In the genomic region with DNA sequence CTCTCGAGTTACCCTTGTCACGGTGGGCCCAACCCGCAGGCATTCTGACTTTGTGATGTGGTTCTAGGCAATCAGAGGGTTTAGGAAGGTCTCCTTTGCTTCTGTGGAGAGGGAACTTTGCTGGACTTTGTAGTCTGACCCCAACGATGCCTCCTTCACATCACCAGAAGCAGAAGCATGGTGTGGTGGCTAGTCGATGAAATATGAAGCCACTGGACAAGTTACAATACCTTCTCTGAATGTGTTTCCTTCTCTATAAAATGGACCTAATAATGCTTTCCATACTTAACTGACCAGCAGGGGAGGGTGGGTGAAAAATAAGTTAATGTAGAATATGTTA, we compare ENCODE assay signal across 8 cellular contexts. TPM values are rescaled to one million over a fixed set of nuclear protein-coding genes. Genes with fewer than 3 reads are reported as not detected.
A peak's percentile ranks its signal among the peaks of the same experiment; 100 is the strongest.
DNase-seq lines count a peak whose midpoint lies in the region; ATAC-seq and TF ChIP-seq lines count a peak whose summit lies in the region.

No MANE protein-coding gene starts in this region.

- peaks cover 8% of the 10 kb centered on the region; the same call in 1 of the 2 replicates for H3K79me2 ChIP-seq in DND-41 (ENCODE audit: insufficient read depth, low read length)
- peaks cover 2% of the 10 kb centered on the region for H3K79me2 ChIP-seq in trophoblast cell (ENCODE audit: control insufficient read depth, insufficient read depth, low read length, poor library complexity)

- H2BK12ac ChIP-seq in trophoblast cell (ENCODE audit: low read length) = no peak overlapping the region

- H2AK5ac ChIP-seq in trophoblast cell (ENCODE audit: low read length) = no peak overlapping the region

- no peak overlapping the region for H3K14ac ChIP-seq in trophoblast cell (ENCODE audit: low read length)

- H3K27me3 ChIP-seq in DND-41 (ENCODE audit: insufficient read depth, low read length, poor library complexity) (no peaks in the 10 kb centered on the region), gastroesophageal sphincter (no peaks in the 10 kb centered on the region), trophoblast cell (ENCODE audit: insufficient read depth, low read length) (no peaks in the 10 kb centered on the region)

- H3K23ac ChIP-seq in trophoblast cell (ENCODE audit: low read length) = no peak overlapping the region

- no peaks in the 10 kb centered on the region for H3K36me3 ChIP-seq in DND-41 (ENCODE audit: insufficient read depth, low read length)
- no peaks in the 10 kb centered on the region for H3K36me3 ChIP-seq in gastroesophageal sphincter
- H3K36me3 ChIP-seq in trophoblast cell (ENCODE audit: control insufficient read depth in 1 of 2, insufficient read depth in 2 of 2, low read length in 2 of 2) = no peaks in the 10 kb centered on the region

- H4K12ac ChIP-seq in trophoblast cell (ENCODE audit: low read depth, low read length) = no peak overlapping the region

- H3K9me3 ChIP-seq in DND-41 (ENCODE audit: insufficient read depth, low read length, severe bottlenecking) (peaks cover 8% of the 10 kb centered on the region), gastroesophageal sphincter (no peaks in the 10 kb centered on the region), trophoblast cell (ENCODE audit: insufficient read depth, low read depth, low read length) (peaks cover 3% of the 10 kb centered on the region)

- H3K18ac ChIP-seq in trophoblast cell (ENCODE audit: low read length) = no peak overlapping the region

- 0 to 19% methylated on average over 2 of the region's 5 CpGs for WGBS in gastroesophageal sphincter (ENCODE audit: low coverage in 1 of 2), 2 donors
- no CpG with 5 or more reads among the region's 5 CpGs for WGBS in trophoblast cell (ENCODE audit: extremely low coverage, insufficient coverage, insufficient read length)

- no peak for TF ChIP-seq EP300 in gastroesophageal sphincter (IDR thresholded peaks at IDR 0.05)

- H4K8ac ChIP-seq in trophoblast cell (ENCODE audit: low read depth, low read length) = peak overlapping the region; percentile 51

- no peaks in the 10 kb centered on the region for H3K79me1 ChIP-seq in trophoblast cell (ENCODE audit: low read length)

- no peak overlapping the region for H2BK5ac ChIP-seq in trophoblast cell (ENCODE audit: low read depth, low read length, poor library complexity)

- H4K20me1 ChIP-seq in DND-41 (ENCODE audit: insufficient read depth, low read length) = no peaks in the 10 kb centered on the region

- DNase-seq in DND-41 = no peak
- no peak for DNase-seq in trophoblast cell
- no peak for DNase-seq in NCI-H1092 (lab: John Stamatoyannopoulos, UW)
- DNase-seq in DMS153 treated with DMSO at 0.1 percent for 48 hours (lab: John Stamatoyannopoulos, UW; ENCODE audit: unreplicated experiment) = no peak

- H3K4me2 ChIP-seq in DND-41 (ENCODE audit: insufficient read depth, low read length) (peak overlapping the region; percentile 88), trophoblast cell (ENCODE audit: low read length) (peak overlapping the region; percentile 86)

- no peak for TF ChIP-seq POLR2A in gastroesophageal sphincter (IDR thresholded peaks at IDR 0.05)

- H3K27ac ChIP-seq in DND-41 (ENCODE audit: low read length) (peak overlapping the region; percentile 85), gastroesophageal sphincter (peak overlapping the region in 3 of 4 donors; percentile 18 to 55 (median 55)), trophoblast cell (ENCODE audit: low read depth, low read length) (no peak overlapping the region)

- no peak overlapping the region for H4K91ac ChIP-seq in trophoblast cell (ENCODE audit: low read depth, low read length)

- H3K4ac ChIP-seq in trophoblast cell (ENCODE audit: low read depth, low read length) = no peak overlapping the region

- H3K4me3 ChIP-seq in DND-41 (ENCODE audit: low read depth in 1 of 2, low read length in 2 of 2) (peak overlapping the region; percentile 58 to 92), gastroesophageal sphincter (peak overlapping the region; percentile 62 to 84), trophoblast cell (ENCODE audit: low read depth, low read length) (peak overlapping the region; percentile 80)

- peak overlapping the region; percentile 97 for H2AFZ ChIP-seq in DND-41 (ENCODE audit: low read depth, low read length)
- H2AFZ ChIP-seq in trophoblast cell (ENCODE audit: insufficient read depth, low read length, poor library complexity) = peak overlapping the region; percentile 92

- H3K9ac ChIP-seq in DND-41 (ENCODE audit: low read depth, low read length) (peak overlapping the region; percentile 78), trophoblast cell (ENCODE audit: low read length) (peak overlapping the region; percentile 1)

- TF ChIP-seq CTCF in DND-41 (IDR thresholded peaks at IDR 0.05; ENCODE audit: borderline replicate concordance, extremely low read depth, low read length, poor library complexity, severe bottlenecking) = no peak
- TF ChIP-seq CTCF in gastroesophageal sphincter (IDR thresholded peaks at IDR 0.05) = no peak

- H3K4me1 ChIP-seq in DND-41 (ENCODE audit: insufficient read depth, low read length) (peaks cover 36% of the 10 kb centered on the region), gastroesophageal sphincter (peaks cover 0 to 17% (median 6%) of the 10 kb centered on the region in 3 donors), trophoblast cell (ENCODE audit: control insufficient read depth in 1 of 2, insufficient read depth in 2 of 2, low read length in 2 of 2) (peaks cover 2 to 5% of the 10 kb centered on the region in 2 experiments)

- H2BK120ac ChIP-seq in trophoblast cell (ENCODE audit: insufficient read depth, low read length, poor library complexity) = no peak overlapping the region

- ATAC-seq in DND-41 (ENCODE audit: insufficient read depth, low read depth) (no peak), SK-N-SH treated with all-trans-retinoic acid at 6 μM for 48 hours (peak; percentile 40), gastroesophageal sphincter (peak; percentile 2), GM18861 (IDR thresholded peaks at IDR 0.05; ENCODE audit: unreplicated experiment) (no peak), GM18502 (IDR thresholded peaks at IDR 0.05; ENCODE audit: poor library complexity, unreplicated experiment) (no peak)

TF ChIP-seq in SK-N-SH treated with all-trans-retinoic acid at 6 μM for 48 hours, 23 proteins besides CTCF, POLR2A, EP300 and RAD21 (continues in another document):
- TF ChIP-seq, protein P1, sequence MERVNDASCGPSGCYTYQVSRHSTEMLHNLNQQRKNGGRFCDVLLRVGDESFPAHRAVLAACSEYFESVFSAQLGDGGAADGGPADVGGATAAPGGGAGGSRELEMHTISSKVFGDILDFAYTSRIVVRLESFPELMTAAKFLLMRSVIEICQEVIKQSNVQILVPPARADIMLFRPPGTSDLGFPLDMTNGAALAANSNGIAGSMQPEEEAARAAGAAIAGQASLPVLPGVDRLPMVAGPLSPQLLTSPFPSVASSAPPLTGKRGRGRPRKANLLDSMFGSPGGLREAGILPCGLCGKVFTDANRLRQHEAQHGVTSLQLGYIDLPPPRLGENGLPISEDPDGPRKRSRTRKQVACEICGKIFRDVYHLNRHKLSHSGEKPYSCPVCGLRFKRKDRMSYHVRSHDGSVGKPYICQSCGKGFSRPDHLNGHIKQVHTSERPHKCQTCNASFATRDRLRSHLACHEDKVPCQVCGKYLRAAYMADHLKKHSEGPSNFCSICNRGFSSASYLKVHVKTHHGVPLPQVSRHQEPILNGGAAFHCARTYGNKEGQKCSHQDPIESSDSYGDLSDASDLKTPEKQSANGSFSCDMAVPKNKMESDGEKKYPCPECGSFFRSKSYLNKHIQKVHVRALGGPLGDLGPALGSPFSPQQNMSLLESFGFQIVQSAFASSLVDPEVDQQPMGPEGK (CRISPR knock-in tag; IDR thresholded peaks at IDR 0.05; ENCODE audit: borderline replicate concordance) = no peak
- TF ChIP-seq ZNF8 (CRISPR knock-in tag; IDR thresholded peaks at IDR 0.05) (no peak), CSDC2 (CRISPR knock-in tag; IDR thresholded peaks at IDR 0.05) (no peak), ZFP3 (CRISPR knock-in tag; IDR thresholded peaks at IDR 0.05) (no peak), SNAI2 (CRISPR knock-in tag; IDR thresholded peaks at IDR 0.05) (no peak), TCF4 (CRISPR knock-in tag; IDR thresholded peaks at IDR 0.05; ENCODE audit: borderline replicate concordance) (no peak), ESRRG (CRISPR knock-in tag; IDR thresholded peaks at IDR 0.05) (no peak), GLIS3 (CRISPR knock-in tag; IDR thresholded peaks at IDR 0.05) (no peak), TOX (CRISPR knock-in tag; IDR thresholded peaks at IDR 0.05; ENCODE audit: borderline replicate concordance) (no peak), ZFP30 (CRISPR knock-in tag; IDR thresholded peaks at IDR 0.05) (no peak)
- TF ChIP-seq, protein P2, sequence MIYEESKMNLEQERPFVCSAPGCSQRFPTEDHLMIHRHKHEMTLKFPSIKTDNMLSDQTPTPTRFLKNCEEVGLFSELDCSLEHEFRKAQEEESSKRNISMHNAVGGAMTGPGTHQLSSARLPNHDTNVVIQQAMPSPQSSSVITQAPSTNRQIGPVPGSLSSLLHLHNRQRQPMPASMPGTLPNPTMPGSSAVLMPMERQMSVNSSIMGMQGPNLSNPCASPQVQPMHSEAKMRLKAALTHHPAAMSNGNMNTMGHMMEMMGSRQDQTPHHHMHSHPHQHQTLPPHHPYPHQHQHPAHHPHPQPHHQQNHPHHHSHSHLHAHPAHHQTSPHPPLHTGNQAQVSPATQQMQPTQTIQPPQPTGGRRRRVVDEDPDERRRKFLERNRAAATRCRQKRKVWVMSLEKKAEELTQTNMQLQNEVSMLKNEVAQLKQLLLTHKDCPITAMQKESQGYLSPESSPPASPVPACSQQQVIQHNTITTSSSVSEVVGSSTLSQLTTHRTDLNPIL (CRISPR knock-in tag; IDR thresholded peaks at IDR 0.05; ENCODE audit: low read depth) = no peak
- TF ChIP-seq, protein P3, sequence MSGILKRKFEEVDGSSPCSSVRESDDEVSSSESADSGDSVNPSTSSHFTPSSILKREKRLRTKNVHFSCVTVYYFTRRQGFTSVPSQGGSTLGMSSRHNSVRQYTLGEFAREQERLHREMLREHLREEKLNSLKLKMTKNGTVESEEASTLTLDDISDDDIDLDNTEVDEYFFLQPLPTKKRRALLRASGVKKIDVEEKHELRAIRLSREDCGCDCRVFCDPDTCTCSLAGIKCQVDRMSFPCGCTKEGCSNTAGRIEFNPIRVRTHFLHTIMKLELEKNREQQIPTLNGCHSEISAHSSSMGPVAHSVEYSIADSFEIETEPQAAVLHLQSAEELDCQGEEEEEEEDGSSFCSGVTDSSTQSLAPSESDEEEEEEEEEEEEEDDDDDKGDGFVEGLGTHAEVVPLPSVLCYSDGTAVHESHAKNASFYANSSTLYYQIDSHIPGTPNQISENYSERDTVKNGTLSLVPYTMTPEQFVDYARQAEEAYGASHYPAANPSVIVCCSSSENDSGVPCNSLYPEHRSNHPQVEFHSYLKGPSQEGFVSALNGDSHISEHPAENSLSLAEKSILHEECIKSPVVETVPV (CRISPR knock-in tag; IDR thresholded peaks at IDR 0.05) = no peak

RNA-seq across cellular contexts. Expression of a gene that starts 0.6 kb away (rescaled TPM):
- total RNA-seq in gastroesophageal sphincter = 1 to 10 TPM; 2.1 to 5.8 (median 3.1) TPM
- 1.4 and 1.9 TPM in 2 replicates for polyA plus RNA-seq in trophoblast cell (2013)

Comparison
In these comparisons a context has a peak if more than half of its experiments do, and no peak if none do; other contexts are left out.
1. ATAC-seq: peak in SK-N-SH treated with all-trans-retinoic acid at 6 μM for 48 hours (single experiment) and gastroesophageal sphincter (single experiment); none in DND-41 (single experiment), GM18861 (single experiment) and GM18502 (single experiment).
2. Peak in every context shown above with its lines, with median percentiles within 50 percentile points of each other: H3K4me3 ChIP-seq.